ENCODE assay signal across 30 cellular contexts in genomic region chr11:78548911-78549572, GRCh38. TPM values are rescaled to one million over a fixed set of nuclear protein-coding genes. Genes with fewer than 3 reads are reported as not detected.
DNase-seq lines count a peak whose midpoint lies in the region; ATAC-seq and TF ChIP-seq lines count a peak whose summit lies in the region.
"Had no signal": no experiment of that assay in that cellular context is flagged by ENCODE, and none has a peak within 500 bp of the region (broad histone marks: within the 10 kb centered on the region; RNA-seq: fewer than 3 reads in every experiment).

No MANE protein-coding gene starts in this region.

- intact Hi-C loops in right cardiac atrium (cut with DNase I), result no loop called here

- H3K27ac Mint-ChIP-seq in H9 (peak overlapping the region in 2 of 3 experiments; percentile 95), T-helper 17 cell (no peak overlapping the region)
- no peak overlapping the region for H3K27ac Mint-ChIP-seq in stimulated activated effector memory CD8-positive, alpha-beta T cell treated with anti-CD3 and anti-CD28 coated beads, Interleukin-12 subunit alpha, Interleukin-12 subunit beta, amount 100 ng/mL, for 72 hours
- H3K27ac Mint-ChIP-seq: activated CD4-positive, alpha-beta T cell treated with anti-CD3 and anti-CD28 coated beads for 36 hours; activated CD8-positive, alpha-beta T cell treated with anti-CD3 and anti-CD28 coated beads for 36 hours; activated naive CD4-positive, alpha-beta T cell treated with anti-CD3 and anti-CD28 coated beads, Interleukin-2, amount 50 U/mL, for 24 hours; activated T-helper 2 cell treated with anti-CD3 and anti-CD28 coated beads, Interferon-gamma antibody, Interleukin-2, Interleukin-4, amounts not matched to agents 10 μg/mL and 5 μg/mL and 100 μg/mL, durations not matched to agents 14 hours and 24 hours and 36 hours; CD4-positive, alpha-beta T cell had no signal

- ATAC-seq in right cardiac atrium, result peak; percentile 73 to 84
- ATAC-seq in stimulated activated effector memory CD8-positive, alpha-beta T cell treated with anti-CD3 and anti-CD28 coated beads, Interleukin-12 subunit alpha, Interleukin-12 subunit beta, amount 100 ng/mL, for 72 hours, result no peak
- no peak for ATAC-seq in T-helper 17 cell
- ATAC-seq in HG03457 (IDR thresholded peaks at IDR 0.05; ENCODE audit: unreplicated experiment), result no peak
- ATAC-seq: activated CD8-positive, alpha-beta T cell treated with anti-CD3 and anti-CD28 coated beads for 36 hours had no signal

- H3K14ac ChIP-seq in H9 (ENCODE audit: insufficient read depth, low read length), result no peak overlapping the region; the same call in 1 of the 2 replicates
- H3K14ac ChIP-seq in neuronal stem cell (ENCODE audit: low read length), result no peak overlapping the region

- H3K27me3 ChIP-seq in H9 (ENCODE audit: insufficient read depth, low read length) (no peaks in the 10 kb centered on the region), adipocyte (replicated peaks; ENCODE audit: control insufficient read depth, insufficient read depth, low read length) (no peaks in the 10 kb centered on the region), right cardiac atrium (ENCODE audit: control insufficient read depth, insufficient read depth) (no peaks in the 10 kb centered on the region), neuronal stem cell (ENCODE audit: control insufficient read depth in 3 of 3, insufficient read depth in 3 of 3, low read depth in 1 of 3, low read length in 3 of 3) (no peaks in the 10 kb centered on the region)
- H3K27me3 ChIP-seq: breast epithelium, colonic mucosa, right lobe of liver, tibial artery had no signal

- peaks cover 29 to 36% of the 10 kb centered on the region in 2 experiments for H3K4me1 Mint-ChIP-seq in H9
- H3K4me1 Mint-ChIP-seq in stimulated activated effector memory CD8-positive, alpha-beta T cell treated with anti-CD3 and anti-CD28 coated beads, Interleukin-12 subunit alpha, Interleukin-12 subunit beta, amount 100 ng/mL, for 72 hours, result peaks cover 6% of the 10 kb centered on the region
- peaks cover 6% of the 10 kb centered on the region for H3K4me1 Mint-ChIP-seq in T-helper 17 cell

- peaks cover 12 to 23% (median 18%) of the 10 kb centered on the region in 3 experiments for H3K36me3 Mint-ChIP-seq in H9 (ENCODE audit: insufficient read depth in 1 of 3, low read depth in 3 of 3)
- peaks cover 6% of the 10 kb centered on the region for H3K36me3 Mint-ChIP-seq in stimulated activated effector memory CD8-positive, alpha-beta T cell treated with anti-CD3 and anti-CD28 coated beads, Interleukin-12 subunit alpha, Interleukin-12 subunit beta, amount 100 ng/mL, for 72 hours
- H3K36me3 Mint-ChIP-seq in T-helper 17 cell (ENCODE audit: low read depth), result no peaks in the 10 kb centered on the region

- H2BK15ac ChIP-seq in H9 (ENCODE audit: low read depth, low read length) (no peak overlapping the region), neuronal stem cell (ENCODE audit: low read length) (no peak overlapping the region)

- H3K18ac ChIP-seq in H9 (ENCODE audit: insufficient read length, low read depth, low read length), result no peak overlapping the region
- H3K18ac ChIP-seq in neuronal stem cell (ENCODE audit: low read length), result peak overlapping the region; percentile 15

- H3K4ac ChIP-seq in H9 (ENCODE audit: low read depth, low read length) (no peak overlapping the region), neuronal stem cell (ENCODE audit: low read length) (no peak overlapping the region)

- no peak overlapping the region for H2AFZ ChIP-seq in H9 (ENCODE audit: low read length)
- H2AFZ ChIP-seq in neuronal stem cell (ENCODE audit: low read length), result no peak overlapping the region

- H2BK120ac ChIP-seq in H9 (ENCODE audit: low read depth, low read length, poor library complexity, severe bottlenecking) (no peak overlapping the region), neuronal stem cell (ENCODE audit: low read depth, low read length) (no peak overlapping the region)

- H4K8ac ChIP-seq in H9 (replicated peaks; ENCODE audit: insufficient read length, low read depth, low read length) (no peak overlapping the region), neuronal stem cell (ENCODE audit: low read depth, low read length) (no peak overlapping the region)

- H3K36me3 ChIP-seq in adipocyte (ENCODE audit: control insufficient read depth, insufficient read depth, low read length, severe bottlenecking) (no peaks in the 10 kb centered on the region), neuronal stem cell (replicated peaks in 1 of 2; ENCODE audit: control insufficient read depth in 2 of 2, insufficient read depth in 2 of 2, low read length in 2 of 2) (peaks cover 3 to 21% of the 10 kb centered on the region in 2 donors)
- H3K36me3 ChIP-seq: colonic mucosa, right lobe of liver had no signal

- WGBS in H9 (ENCODE audit: extremely low coverage, insufficient read length, low lambda C conversion rate), result no CpG with 5 or more reads among the region's 2 CpGs
- WGBS in right cardiac atrium, result 55% methylated on average over 2 of the region's 2 CpGs
- WGBS in neuronal stem cell (ENCODE audit: extremely low coverage in 2 of 2, insufficient read length in 2 of 2, insufficient replicate concordance in 1 of 2), 2 donors, result no CpG with 5 or more reads among the region's 2 CpGs

- TF ChIP-seq CTCF in H9 (conservative IDR thresholded peaks at IDR 0.05), result no peak

- H3T11ph ChIP-seq in H9 (ENCODE audit: low read length), result no peak overlapping the region

- H3K23ac ChIP-seq in H9 (ENCODE audit: insufficient read length, low read depth, low read length), result no peak overlapping the region
- no peak overlapping the region for H3K23ac ChIP-seq in neuronal stem cell (ENCODE audit: low read depth, low read length, poor library complexity)

- H3K9me3 ChIP-seq in H9 (ENCODE audit: control insufficient read depth, low read depth, low read length), result no peaks in the 10 kb centered on the region
- H3K9me3 ChIP-seq in adipocyte (ENCODE audit: control insufficient read depth, low read length), result no peaks in the 10 kb centered on the region
- H3K9me3 ChIP-seq in right cardiac atrium (ENCODE audit: control insufficient read depth, low read length), result no peaks in the 10 kb centered on the region
- H3K9me3 ChIP-seq in neuronal stem cell (replicated peaks in 1 of 2; ENCODE audit: control insufficient read depth in 2 of 2, insufficient read depth in 1 of 2, low read depth in 1 of 2, low read length in 2 of 2), result no peaks in the 10 kb centered on the region
- H3K9me3 ChIP-seq in T-helper 17 cell (ENCODE audit: control insufficient read depth, low read length, poor library complexity, severe bottlenecking), result no peaks in the 10 kb centered on the region
- H3K9me3 ChIP-seq: breast epithelium, colonic mucosa, right lobe of liver, tibial artery had no signal

- no peak overlapping the region for H3K56ac ChIP-seq in H9 (ENCODE audit: insufficient read length, low read depth, low read length)

- no peaks in the 10 kb centered on the region for H3K23me2 ChIP-seq in H9 (ENCODE audit: insufficient read length, low read depth, low read length, poor library complexity, severe bottlenecking)

- H3K4me1 ChIP-seq in H9 (ENCODE audit: insufficient read depth, low read length), result peaks cover 8% of the 10 kb centered on the region
- peaks cover 24% of the 10 kb centered on the region for H3K4me1 ChIP-seq in adipocyte (ENCODE audit: control insufficient read depth, insufficient read depth, low read length)
- H3K4me1 ChIP-seq in right cardiac atrium (ENCODE audit: control insufficient read depth, insufficient read depth, low read length), result no peaks in the 10 kb centered on the region
- H3K4me1 ChIP-seq in neuronal stem cell (ENCODE audit: control insufficient read depth in 2 of 2, insufficient read depth in 1 of 2, low read depth in 1 of 2, low read length in 2 of 2), result peaks cover 5 to 10% of the 10 kb centered on the region in 2 donors
- H3K4me1 ChIP-seq: breast epithelium, colonic mucosa, tibial artery had no signal

- H2BK20ac ChIP-seq in H9 (ENCODE audit: low read depth, low read length, poor library complexity, severe bottlenecking), result no peak overlapping the region

- no peaks in the 10 kb centered on the region for H3K79me2 ChIP-seq in H9 (ENCODE audit: insufficient read depth, low read length)

- H4K91ac ChIP-seq in H9 (ENCODE audit: insufficient read length, low read depth, low read length), result no peak overlapping the region
- H4K91ac ChIP-seq in neuronal stem cell (ENCODE audit: low read depth, low read length, poor library complexity), result no peak overlapping the region

- H2AK5ac ChIP-seq in H9 (ENCODE audit: insufficient read length, low read length), result no peak overlapping the region
- no peak overlapping the region for H2AK5ac ChIP-seq in neuronal stem cell (ENCODE audit: low read depth, low read length)

- H3K79me1 ChIP-seq in H9 (ENCODE audit: insufficient read depth, low read depth, low read length, poor library complexity, severe bottlenecking), result no peaks in the 10 kb centered on the region
- no peaks in the 10 kb centered on the region for H3K79me1 ChIP-seq in neuronal stem cell (ENCODE audit: low read depth, low read length)

- H3K4me3 Mint-ChIP-seq in H9 (peak overlapping the region in 1 of 2 experiments; percentile 28; a peak in 1 of 5 replicates), T-helper 17 cell (no peak overlapping the region)
- no peak overlapping the region for H3K4me3 Mint-ChIP-seq in stimulated activated effector memory CD8-positive, alpha-beta T cell treated with anti-CD3 and anti-CD28 coated beads, Interleukin-12 subunit alpha, Interleukin-12 subunit beta, amount 100 ng/mL, for 72 hours
- H3K4me3 Mint-ChIP-seq: activated CD4-positive, alpha-beta T cell treated with anti-CD3 and anti-CD28 coated beads for 36 hours; activated CD8-positive, alpha-beta T cell treated with anti-CD3 and anti-CD28 coated beads for 36 hours; activated naive CD4-positive, alpha-beta T cell treated with anti-CD3 and anti-CD28 coated beads, Interleukin-2, amount 50 U/mL, for 24 hours; CD4-positive, alpha-beta T cell; neural crest cell had no signal

- H3K27ac ChIP-seq in H9 (ENCODE audit: insufficient read length, low read depth, low read length) (no peak overlapping the region), right cardiac atrium (ENCODE audit: low read length) (peak overlapping the region; percentile 26), neuronal stem cell (replicated peaks; ENCODE audit: low read length) (no peak overlapping the region)
- H3K27ac ChIP-seq: breast epithelium, colonic mucosa, epithelial cell of prostate, HL-60, KMS-11, right lobe of liver, tibial artery had no signal

- no peak overlapping the region for H4K5ac ChIP-seq in H9 (ENCODE audit: insufficient read length, low read depth, low read length)

- no peak overlapping the region for H2BK12ac ChIP-seq in H9 (ENCODE audit: insufficient read length, low read depth, low read length)
- no peak overlapping the region for H2BK12ac ChIP-seq in neuronal stem cell (ENCODE audit: low read length)

- H4K20me1 ChIP-seq in H9 (ENCODE audit: control insufficient read depth, insufficient read depth, insufficient read length), result no peaks in the 10 kb centered on the region

- H3K27me3 Mint-ChIP-seq in H9 (ENCODE audit: low read depth) (no peaks in the 10 kb centered on the region), T-helper 17 cell (no peaks in the 10 kb centered on the region)
- H3K27me3 Mint-ChIP-seq: activated CD4-positive, alpha-beta T cell treated with anti-CD3 and anti-CD28 coated beads for 36 hours; activated CD8-positive, alpha-beta T cell treated with anti-CD3 and anti-CD28 coated beads for 36 hours; activated naive CD4-positive, alpha-beta T cell treated with anti-CD3 and anti-CD28 coated beads, Interleukin-2, amount 50 U/mL, for 24 hours; CD4-positive, alpha-beta T cell had no signal

- H3K4me3 ChIP-seq in adipocyte (ENCODE audit: low read length), result peak overlapping the region; percentile 21
- no peak overlapping the region for H3K4me3 ChIP-seq in right cardiac atrium (ENCODE audit: low read length)
- no peak overlapping the region for H3K4me3 ChIP-seq in neuronal stem cell (ENCODE audit: low read length in 2 of 2)
- H3K4me3 ChIP-seq: breast epithelium, colonic mucosa, lung, right lobe of liver, tibial artery had no signal

- no peak for DNase-seq in H9
- DNase-seq in adipocyte (ENCODE audit: low read depth), result no peak
- DNase-seq in right cardiac atrium, result peak; percentile 24 to 69 (median 49)
- DNase-seq in neuronal stem cell (ENCODE audit: low spot score), result no peak
- DNase-seq in stimulated activated effector memory CD8-positive, alpha-beta T cell treated with anti-CD3 and anti-CD28 coated beads, Interleukin-12 subunit alpha, Interleukin-12 subunit beta, amount 100 ng/mL, for 72 hours (ENCODE audit: low spot score in 2 of 2), result no peak
- no peak for DNase-seq in T-helper 17 cell
- no peak for DNase-seq in NCI-H2227 treated with DMSO at 0.1 percent for 48 hours (lab: John Stamatoyannopoulos, UW)
- DNase-seq: activated CD4-positive, alpha-beta T cell treated with anti-CD3 and anti-CD28 coated beads for 36 hours; activated CD8-positive, alpha-beta T cell treated with anti-CD3 and anti-CD28 coated beads for 36 hours; CD4-positive, alpha-beta T cell; colonic mucosa; effector CD4-positive, alpha-beta T cell; GOT3; kidney; MV-4-11; NCI-H1436; NCI-H2081; right lobe of liver; SHP77 treated with DMSO at 0.1 percent for 48 hours; stimulated activated CD8-positive, alpha-beta memory T cell treated with anti-CD3 and anti-CD28 coated beads, Interleukin-4, amount 100 ng/mL, for 48 hours had no signal

- H2BK5ac ChIP-seq in H9 (ENCODE audit: insufficient read length, low read length) (no peak overlapping the region), neuronal stem cell (ENCODE audit: low read length) (no peak overlapping the region)

- H3K4me2 ChIP-seq in H9 (ENCODE audit: insufficient read depth, insufficient read length, low read length), result no peak overlapping the region
- H3K4me2 ChIP-seq in neuronal stem cell (ENCODE audit: insufficient read depth, low read length, poor library complexity, severe bottlenecking), result no peak overlapping the region
- H3K4me2 ChIP-seq: KMS-11 had no signal

- H3K9ac ChIP-seq in H9 (ENCODE audit: extremely low read depth, insufficient read length, low read length) (no peak overlapping the region), adipocyte (ENCODE audit: low read length) (peak overlapping the region; percentile 61), neuronal stem cell (ENCODE audit: low read depth, low read length, poor library complexity) (no peak overlapping the region)
- H3K9ac ChIP-seq: KMS-11 had no signal

- H3K9me3 Mint-ChIP-seq in H9, result peaks cover 0 to 6% of the 10 kb centered on the region in 2 experiments; a peak in 2 of 5 replicates
- no peaks in the 10 kb centered on the region for H3K9me3 Mint-ChIP-seq in stimulated activated effector memory CD8-positive, alpha-beta T cell treated with anti-CD3 and anti-CD28 coated beads, Interleukin-12 subunit alpha, Interleukin-12 subunit beta, amount 100 ng/mL, for 72 hours
- H3K9me3 Mint-ChIP-seq: activated CD8-positive, alpha-beta T cell treated with anti-CD3 and anti-CD28 coated beads for 36 hours; activated naive CD4-positive, alpha-beta T cell treated with anti-CD3 and anti-CD28 coated beads, Interleukin-2, amount 50 U/mL, for 24 hours; CD4-positive, alpha-beta T cell had no signal

RNA-seq across cellular contexts. Expression of gene NARS2, which starts 25.6 kb away (rescaled TPM):
- total RNA-seq in H9 (2021), result 28.8 and 29.7 TPM in 2 replicates
- total RNA-seq in right cardiac atrium, result 10 to 100 TPM; 10.2 to 14.5 (median 13.1) TPM
- polyA plus RNA-seq in right cardiac atrium, result 19.1 TPM
- 31.1 TPM for polyA plus RNA-seq in neuronal stem cell (2013, experiment 1 of 2)
- 35.1 TPM for polyA plus RNA-seq in neuronal stem cell (2013, experiment 2 of 2)
- 10 to 100 TPM in 1 of 2 donors, 1 to 10 TPM in 1; 6.6 to 10.7 TPM for total RNA-seq in T-helper 17 cell

Comparison
In these comparisons a context has a peak if more than half of its experiments do, and no peak if none do; other contexts are left out.
1. DNase-seq: peak in right cardiac atrium (3 of 3); none in H9 (single experiment), adipocyte (single experiment), neuronal stem cell (single experiment), stimulated activated effector memory CD8-positive, alpha-beta T cell treated with anti-CD3 and anti-CD28 coated beads, Interleukin-12 subunit alpha, Interleukin-12 subunit beta, amount 100 ng/mL, for 72 hours (0 of 2), T-helper 17 cell (0 of 3) and NCI-H2227 treated with DMSO at 0.1 percent for 48 hours (single experiment).
2. H3K27ac Mint-ChIP-seq: peak in H9 (2 of 3); none in stimulated activated effector memory CD8-positive, alpha-beta T cell treated with anti-CD3 and anti-CD28 coated beads, Interleukin-12 subunit alpha, Interleukin-12 subunit beta, amount 100 ng/mL, for 72 hours (single experiment) and T-helper 17 cell (single experiment).
3. ATAC-seq: peak in right cardiac atrium (2 of 2); none in stimulated activated effector memory CD8-positive, alpha-beta T cell treated with anti-CD3 and anti-CD28 coated beads, Interleukin-12 subunit alpha, Interleukin-12 subunit beta, amount 100 ng/mL, for 72 hours (single experiment), T-helper 17 cell (single experiment) and HG03457 (single experiment).